Comparison of ENCODE assay signal across 9 cellular contexts in genomic region chr9:12776775-12777055, GRCh38. TPM values are rescaled to one million over a fixed set of nuclear protein-coding genes. Genes with fewer than 3 reads are reported as not detected.
A peak's percentile ranks its signal among the peaks of the same experiment; 100 is the strongest.
DNase-seq lines count a peak whose midpoint lies in the region; ATAC-seq and TF ChIP-seq lines count a peak whose summit lies in the region.
"Had no signal": no experiment of that assay in that cellular context is flagged by ENCODE, and none has a peak within 500 bp of the region (broad histone marks: within the 10 kb centered on the region; RNA-seq: fewer than 3 reads in every experiment).

No MANE protein-coding gene starts in this region.

- WGBS in mesenchymal stem cell = no CpG with 5 or more reads among the region's 3 CpGs

- H3K4me3 Mint-ChIP-seq in type B pancreatic cell = peak overlapping the region; percentile 96
- no peak overlapping the region for H3K4me3 Mint-ChIP-seq in T-helper 17 cell
- H3K4me3 Mint-ChIP-seq in T-cell = no peak overlapping the region
- H3K4me3 Mint-ChIP-seq: activated naive CD4-positive, alpha-beta T cell treated with anti-CD3 and anti-CD28 coated beads, Interleukin-2, amount 50 U/mL, for 24 hours had no signal

- H3K4me1 Mint-ChIP-seq in type B pancreatic cell (ENCODE audit: unreplicated experiment) (peaks cover 7% of the 10 kb centered on the region), T-helper 17 cell (no peaks in the 10 kb centered on the region), T-cell (peaks cover 0 to 7% (median 6%) of the 10 kb centered on the region in 3 donors)

- H3K27ac Mint-ChIP-seq in type B pancreatic cell (peak overlapping the region; percentile 89), T-helper 17 cell (no peak overlapping the region), T-cell (no peak overlapping the region)
- H3K27ac Mint-ChIP-seq: activated naive CD4-positive, alpha-beta T cell treated with anti-CD3 and anti-CD28 coated beads, Interleukin-2, amount 50 U/mL, for 24 hours had no signal

- DNase-seq in NCI-H345 treated with DMSO at 0.1 percent for 48 hours (lab: John Stamatoyannopoulos, UW; ENCODE audit: unreplicated experiment) = peak; percentile 62
- DNase-seq in NCI-H345 (lab: John Stamatoyannopoulos, UW) = no peak
- no peak for DNase-seq in dorsolateral prefrontal cortex
- peak; percentile 78 for DNase-seq in mesenchymal stem cell
- no peak for DNase-seq in type B pancreatic cell (ENCODE audit: extremely low spot score, unreplicated experiment)
- DNase-seq in T-helper 17 cell = no peak
- no peak for DNase-seq in T-cell

- no peak overlapping the region for H2BK5ac ChIP-seq in mesenchymal stem cell (ENCODE audit: low read depth, low read length, poor library complexity, severe bottlenecking)

- TF ChIP-seq CTCF in dorsolateral prefrontal cortex (IDR thresholded peaks at IDR 0.05 in 54 of 56, conservative IDR thresholded peaks at IDR 0.05 in 2 of 56; ENCODE audit: low read depth in 1 of 56, partially characterized antibody in 56 of 56) (no peak), type B pancreatic cell (conservative IDR thresholded peaks at IDR 0.05) (no peak)

- H2BK12ac ChIP-seq in mesenchymal stem cell (ENCODE audit: low read length in 2 of 2) = no peak overlapping the region

- no peak overlapping the region for H2BK120ac ChIP-seq in mesenchymal stem cell (ENCODE audit: low read depth, low read length)

- peaks cover 0 to 22% of the 10 kb centered on the region in 2 experiments for H3K36me3 ChIP-seq in mesenchymal stem cell (ENCODE audit: control insufficient read depth in 1 of 2, insufficient read depth in 2 of 2, low read depth in 1 of 2, low read length in 2 of 2)

- H3K9me3 ChIP-seq in mesenchymal stem cell (ENCODE audit: control insufficient read depth, low read length) (no peaks in the 10 kb centered on the region), T-helper 17 cell (ENCODE audit: control insufficient read depth, low read length, poor library complexity, severe bottlenecking) (no peaks in the 10 kb centered on the region)

- H3K36me3 Mint-ChIP-seq in type B pancreatic cell (peaks cover 12% of the 10 kb centered on the region), T-helper 17 cell (ENCODE audit: low read depth) (no peaks in the 10 kb centered on the region), T-cell (no peaks in the 10 kb centered on the region)
- H3K36me3 Mint-ChIP-seq: activated naive CD4-positive, alpha-beta T cell treated with anti-CD3 and anti-CD28 coated beads, Interleukin-2, amount 50 U/mL, for 24 hours had no signal

- no peak overlapping the region for H3K23ac ChIP-seq in mesenchymal stem cell (ENCODE audit: low read length in 2 of 2)

- no peaks in the 10 kb centered on the region for H3K27me3 Mint-ChIP-seq in type B pancreatic cell
- peaks cover 21% of the 10 kb centered on the region for H3K27me3 Mint-ChIP-seq in T-helper 17 cell
- H3K27me3 Mint-ChIP-seq in T-cell = peaks cover 17 to 20% of the 10 kb centered on the region in 2 donors

- CTCF ChIA-PET in T-cell (lab: Charles Lee) = interaction anchor here in 1 of 2 donors (0.7 kb wide), 1 partner anchor 591 kb away, joined by 3 read pairs; no protein-coding TSS in a partner anchor

- peak overlapping the region; percentile 22 to 72 for H3K18ac ChIP-seq in mesenchymal stem cell (ENCODE audit: low read depth in 1 of 2, low read length in 2 of 2)

- H3K9me3 Mint-ChIP-seq in type B pancreatic cell (no peaks in the 10 kb centered on the region), T-cell (peaks cover 3 to 8% (median 3%) of the 10 kb centered on the region in 3 donors)

- peak overlapping the region; percentile 92 for H3K9ac ChIP-seq in mesenchymal stem cell (ENCODE audit: low read length)

- peak overlapping the region; percentile 80 for H3K4me2 ChIP-seq in mesenchymal stem cell (ENCODE audit: low read length, poor library complexity, severe bottlenecking)

- H3K27me3 ChIP-seq in dorsolateral prefrontal cortex (no peaks in the 10 kb centered on the region), mesenchymal stem cell (ENCODE audit: control insufficient read depth in 1 of 2, insufficient read depth in 1 of 2, low read length in 2 of 2) (no peaks in the 10 kb centered on the region)

- H4K91ac ChIP-seq in mesenchymal stem cell (ENCODE audit: low read length) = peak overlapping the region; percentile 66

- H3K79me1 ChIP-seq in mesenchymal stem cell (replicated peaks; ENCODE audit: low read length, poor library complexity, severe bottlenecking) = peaks cover 5% of the 10 kb centered on the region

- H3K14ac ChIP-seq in mesenchymal stem cell (ENCODE audit: low read length in 2 of 2) = no peak overlapping the region

- H3K4me3 ChIP-seq in dorsolateral prefrontal cortex (peak overlapping the region; percentile 51 to 95 (median 80)), mesenchymal stem cell (ENCODE audit: insufficient read depth in 1 of 2, low read depth in 1 of 2, low read length in 2 of 2) (peak overlapping the region; percentile 80 to 90)

- ATAC-seq in GM18519 (IDR thresholded peaks at IDR 0.05; ENCODE audit: low FRiP score, unreplicated experiment) = no peak
- no peak for ATAC-seq in T-helper 17 cell
- ATAC-seq in T-cell (replicated peaks in 1 of 4) = no peak

- H2AFZ ChIP-seq in mesenchymal stem cell (ENCODE audit: low read depth, low read length) = no peak overlapping the region

- peaks cover 3% of the 10 kb centered on the region for H3K4me1 ChIP-seq in mesenchymal stem cell (ENCODE audit: control insufficient read depth, insufficient read depth, low read depth, low read length)

- peak overlapping the region; percentile 73 for H4K8ac ChIP-seq in mesenchymal stem cell (ENCODE audit: low read length)

- H2AK5ac ChIP-seq in mesenchymal stem cell (ENCODE audit: low read length, severe bottlenecking) = no peak overlapping the region

- H3K27ac ChIP-seq in dorsolateral prefrontal cortex (peak overlapping the region; percentile 74 to 99 (median 96)), mesenchymal stem cell (ENCODE audit: low read length, poor library complexity, severe bottlenecking) (peak overlapping the region; percentile 85)

- intact Hi-C loops in dorsolateral prefrontal cortex (cut with DNase I) = loop anchor here (2.0 to 5.0 kb wide), 4 partner anchors 41 to 54 kb away; no protein-coding TSS in a partner anchor

- peak overlapping the region; percentile 30 to 81 for H3K4ac ChIP-seq in mesenchymal stem cell (ENCODE audit: low read depth in 1 of 2, low read length in 2 of 2)

- no peak overlapping the region for H2BK15ac ChIP-seq in mesenchymal stem cell (ENCODE audit: low read depth, poor library complexity, severe bottlenecking)

- POLR2A ChIA-PET in T-cell (lab: Charles Lee) = interaction anchor here in 1 of 2 donors (0.6 kb wide), 1 partner anchor 1603 kb away, joined by 3 read pairs; no protein-coding TSS in a partner anchor

RNA-seq across cellular contexts. Expression of gene LURAP1L, which starts 1.9 kb away (rescaled TPM):
- total RNA-seq in dorsolateral prefrontal cortex = 10 to 100 TPM in 58 of 120 experiments, 1 to 10 TPM in 62; 2.9 to 37.9 (median 9.8) TPM
- 32.8 TPM for polyA plus RNA-seq in mesenchymal stem cell (2013, experiment 1 of 2)
- 33.7 TPM for polyA plus RNA-seq in mesenchymal stem cell (2013, experiment 2 of 2)
- 8.7 and 15.9 TPM in 2 replicates for total RNA-seq in type B pancreatic cell (ENCODE audit: low replicate concordance)
- under 1 TPM in 1 of 2 donors, not detected in 1; 0.31 TPM for total RNA-seq in T-helper 17 cell
- total RNA-seq in T-cell = not detected

Comparison
In these comparisons a context has a peak if more than half of its experiments do, and no peak if none do; other contexts are left out.
1. DNase-seq: peak in NCI-H345 treated with DMSO at 0.1 percent for 48 hours (single experiment) and mesenchymal stem cell (single experiment); none in NCI-H345 (single experiment), dorsolateral prefrontal cortex (0 of 10), type B pancreatic cell (single experiment), T-helper 17 cell (0 of 3) and T-cell (0 of 34).